In the genomic region with DNA sequence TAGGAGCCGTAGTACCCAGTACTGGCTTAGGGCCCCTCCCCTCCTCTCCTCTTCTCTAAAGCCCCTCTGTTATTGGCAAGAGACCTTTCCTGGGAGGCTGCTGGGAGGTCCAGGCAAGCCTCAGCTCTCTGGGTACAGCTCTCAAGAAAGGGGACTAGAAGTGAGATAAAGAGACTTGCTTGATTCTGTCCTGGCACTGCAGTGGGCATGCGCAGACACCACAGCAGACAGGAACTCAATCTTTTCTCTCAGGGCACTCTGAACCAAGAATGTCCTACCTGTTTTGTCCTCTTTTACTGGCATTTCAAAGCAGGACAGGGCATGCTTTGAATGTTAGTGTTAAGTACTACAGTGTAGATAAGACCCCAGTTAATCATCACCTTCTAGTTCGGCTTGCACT, we compare ENCODE assay signal across 32 cellular contexts.
DNase-seq lines count a peak whose midpoint lies in the region; ATAC-seq and TF ChIP-seq lines count a peak whose summit lies in the region.
"Had no signal": no experiment of that assay in that cellular context is flagged by ENCODE, and none has a peak within 500 bp of the region (broad histone marks: within the 10 kb centered on the region; RNA-seq: fewer than 3 reads in every experiment).

No MANE protein-coding gene starts in this region.

- H3K9me3 ChIP-seq in cardiac muscle cell (ENCODE audit: low read depth) (no peaks in the 10 kb centered on the region), vagina (no peaks in the 10 kb centered on the region)
- H3K9me3 ChIP-seq: left ventricle myocardium inferior, tibial nerve had no signal

- intact Hi-C loops in left cardiac atrium (cut with DNase I) (no loop called here), dorsolateral prefrontal cortex (cut with DNase I) (no loop called here), vagina (cut with DNase I) (no loop called here)

- no peaks in the 10 kb centered on the region for H3K27me3 Mint-ChIP-seq in nephron (ENCODE audit: low read depth)
- H3K27me3 Mint-ChIP-seq: activated naive CD8-positive, alpha-beta T cell treated with anti-CD3 and anti-CD28 coated beads, Interleukin-2, amount 50 U/mL, for 24 hours; naive B cell; stimulated activated naive CD8-positive, alpha-beta T cell treated with anti-CD3 and anti-CD28 coated beads, Interleukin-15, Interleukin-2, amounts not matched to agents 100 ng/mL and 50 ng/mL, for 24 hours; T-helper 17 cell had no signal

- no peak overlapping the region for H3K4me3 Mint-ChIP-seq in nephron
- H3K4me3 Mint-ChIP-seq: activated naive CD8-positive, alpha-beta T cell treated with anti-CD3 and anti-CD28 coated beads, Interleukin-2, amount 50 U/mL, for 24 hours; activated T-cell treated with anti-CD3 and anti-CD28 coated beads, Interleukin-2, amount 50 U/mL, for 4 hours; CD8-positive, alpha-beta T cell; immature natural killer cell; mesothelial cell of epicardium; naive B cell; stimulated activated naive CD8-positive, alpha-beta T cell treated with anti-CD3 and anti-CD28 coated beads, Interleukin-15, Interleukin-2, amounts not matched to agents 100 ng/mL and 50 ng/mL, for 24 hours; T-helper 17 cell had no signal

- peaks cover 14% of the 10 kb centered on the region for H3K4me1 Mint-ChIP-seq in nephron
- H3K4me1 Mint-ChIP-seq: mesothelial cell of epicardium, naive B cell had no signal

- H3K36me3 ChIP-seq in cardiac muscle cell: peaks cover 4% of the 10 kb centered on the region
- H3K36me3 ChIP-seq in vagina: no peaks in the 10 kb centered on the region
- H3K36me3 ChIP-seq: brain microvascular endothelial cell, left ventricle myocardium inferior, tibial nerve had no signal

- no peak overlapping the region for H3K4me3 ChIP-seq in cardiac muscle cell
- peak overlapping the region in 1 of 59 donors; percentile 13 for H3K4me3 ChIP-seq in dorsolateral prefrontal cortex
- H3K4me3 ChIP-seq in vagina: no peak overlapping the region
- H3K4me3 ChIP-seq: left ventricle myocardium inferior, tibial nerve had no signal

- H3K27ac Mint-ChIP-seq in nephron: peak overlapping the region; percentile 68 to 80 (median 71)
- H3K27ac Mint-ChIP-seq: activated naive CD8-positive, alpha-beta T cell treated with anti-CD3 and anti-CD28 coated beads, Interleukin-2, amount 50 U/mL, for 24 hours; CD8-positive, alpha-beta T cell; immature natural killer cell; mesothelial cell of epicardium; naive B cell; T-helper 17 cell had no signal

- H3K36me3 Mint-ChIP-seq in nephron (ENCODE audit: low read depth): peaks cover 23% of the 10 kb centered on the region
- H3K36me3 Mint-ChIP-seq: mesothelial cell of epicardium, naive B cell had no signal

- no peak for TF ChIP-seq CTCF in cardiac muscle cell (IDR thresholded peaks at IDR 0.05; ENCODE audit: low read depth, low read length)
- TF ChIP-seq CTCF in dorsolateral prefrontal cortex (IDR thresholded peaks at IDR 0.05 in 54 of 56, conservative IDR thresholded peaks at IDR 0.05 in 2 of 56; ENCODE audit: low read depth in 1 of 56, partially characterized antibody in 56 of 56): no peak
- no peak for TF ChIP-seq CTCF in nephron (IDR thresholded peaks at IDR 0.05; ENCODE audit: unreplicated experiment in 3 of 3)
- TF ChIP-seq CTCF in vagina (IDR thresholded peaks at IDR 0.05): no peak

- DNase-seq in cardiac muscle cell (ENCODE audit: low read depth in 1 of 2, low spot score in 1 of 2): peak in 1 of 2 donors; percentile 32
- no peak for DNase-seq in left cardiac atrium
- DNase-seq in dorsolateral prefrontal cortex: peak in 7 of 10 donors; percentile 27 to 56 (median 52)
- no peak for DNase-seq in vagina (ENCODE audit: extremely low spot score in 2 of 2)
- no peak for DNase-seq in NCI-H69 (lab: John Stamatoyannopoulos, UW)
- no peak for DNase-seq in NOMO-1 (lab: John Stamatoyannopoulos, UW; ENCODE audit: unreplicated experiment in 2 of 2)
- DNase-seq: activated CD4-positive, alpha-beta T cell treated with anti-CD3 and anti-CD28 coated beads for 1 hour; activated naive CD8-positive, alpha-beta T cell treated with anti-CD3 and anti-CD28 coated beads, Interleukin-2, amount 50 U/mL, for 24 hours; activated T-cell treated with anti-CD3 and anti-CD28 coated beads, Interleukin-2, amount 50 U/mL, for 4 hours; AML-193; brain microvascular endothelial cell; CD8-positive, alpha-beta T cell; DMS53; effector memory CD4-positive, alpha-beta T cell; immature natural killer cell; left ventricle myocardium inferior; MM.1S; naive B cell; NCI-H1436; NCI-H2081 treated with DMSO at 0.1 percent for 48 hours; retina; small intestine; T-helper 17 cell had no signal

- ATAC-seq in left cardiac atrium: no peak
- no peak for ATAC-seq in HG02840 (IDR thresholded peaks at IDR 0.05; ENCODE audit: low FRiP score, unreplicated experiment)
- ATAC-seq: activated naive CD8-positive, alpha-beta T cell treated with anti-CD3 and anti-CD28 coated beads, Interleukin-2, amount 50 U/mL, for 24 hours; activated T-cell treated with anti-CD3 and anti-CD28 coated beads, Interleukin-2, amount 50 U/mL, for 4 hours; CD8-positive, alpha-beta T cell; esophagus mucosa; foreskin keratinocyte; HCT116; SK-N-SH treated with all-trans-retinoic acid at 6 μM for 48 hours; T-helper 17 cell had no signal

- H3K9me3 Mint-ChIP-seq in nephron: no peaks in the 10 kb centered on the region
- H3K9me3 Mint-ChIP-seq: activated naive CD8-positive, alpha-beta T cell treated with anti-CD3 and anti-CD28 coated beads, Interleukin-2, amount 50 U/mL, for 24 hours; activated T-cell treated with anti-CD3 and anti-CD28 coated beads, Interleukin-2, amount 50 U/mL, for 4 hours; CD8-positive, alpha-beta T cell; immature natural killer cell; naive B cell; stimulated activated naive CD8-positive, alpha-beta T cell treated with anti-CD3 and anti-CD28 coated beads, Interleukin-15, Interleukin-2, amounts not matched to agents 100 ng/mL and 50 ng/mL, for 24 hours had no signal

- TF ChIP-seq POLR2A in vagina (IDR thresholded peaks at IDR 0.05): no peak

- H3K4me1 ChIP-seq in cardiac muscle cell (ENCODE audit: low read depth) (peaks cover 23% of the 10 kb centered on the region), vagina (peaks cover 7% of the 10 kb centered on the region)

- H3K27ac ChIP-seq in cardiac muscle cell (peak overlapping the region; percentile 2), dorsolateral prefrontal cortex (peak overlapping the region; percentile 29 to 91 (median 78)), vagina (peak overlapping the region; percentile 2)
- H3K27ac ChIP-seq: brain microvascular endothelial cell, foreskin keratinocyte, left ventricle myocardium inferior had no signal

- H3K27me3 ChIP-seq in cardiac muscle cell (no peaks in the 10 kb centered on the region), dorsolateral prefrontal cortex (peaks cover 0 to 73% (median 7%) of the 10 kb centered on the region in 45 donors), vagina (no peaks in the 10 kb centered on the region)
- H3K27me3 ChIP-seq: brain microvascular endothelial cell, foreskin keratinocyte had no signal

Comparison
In these comparisons a context has a peak if more than half of its experiments do, and no peak if none do; other contexts are left out.
1. DNase-seq: peak in dorsolateral prefrontal cortex (7 of 10); none in left cardiac atrium (single experiment), vagina (0 of 2), NCI-H69 (single experiment) and NOMO-1 (0 of 2).
2. H3K27ac ChIP-seq: peak in every context shown above with its lines; median percentile 78 in dorsolateral prefrontal cortex; 2 in cardiac muscle cell; 2 in vagina.